Comparison of ENCODE assay signal across 8 cellular contexts in the genomic region with DNA sequence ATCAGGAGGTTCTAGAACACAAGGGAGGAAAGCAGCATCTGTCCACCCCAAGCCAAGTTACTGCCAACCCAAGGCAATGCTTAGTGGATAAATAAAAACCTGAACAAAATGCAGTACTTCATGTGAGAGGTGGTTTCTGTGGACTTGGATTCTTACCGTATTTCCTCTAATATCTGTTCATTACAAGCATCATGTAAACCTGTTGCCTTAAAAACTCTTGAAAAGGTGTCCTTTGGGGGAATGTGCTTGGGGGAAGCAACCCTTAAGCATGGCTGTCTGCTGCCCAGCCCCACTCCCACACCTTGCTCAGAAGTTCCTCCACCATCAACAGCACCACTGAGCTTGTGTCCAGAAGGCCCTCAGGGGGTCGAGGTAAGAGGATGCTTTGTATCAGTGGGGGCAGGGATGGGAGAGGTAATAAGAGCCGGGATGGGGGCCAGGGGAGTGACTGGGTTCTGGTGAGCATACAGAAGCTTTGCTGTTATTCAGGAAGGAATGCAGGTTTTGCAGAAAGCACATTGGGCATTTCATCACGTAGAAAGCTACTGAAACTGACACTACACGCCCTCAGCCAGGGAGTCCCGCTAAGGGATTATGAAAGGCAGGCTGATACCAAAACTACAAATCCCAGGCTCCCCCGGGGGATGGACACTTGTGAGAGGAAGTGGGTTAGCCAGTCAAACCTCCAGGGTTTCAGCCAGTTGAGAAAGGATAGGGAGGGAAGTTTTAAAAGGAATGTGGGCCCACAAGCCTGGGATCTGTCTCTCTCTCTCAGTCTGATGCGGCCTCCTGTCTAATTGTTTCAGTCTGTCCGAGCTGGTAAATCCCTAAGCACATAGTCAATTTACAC. TPM values are rescaled to one million over a fixed set of nuclear protein-coding genes. Genes with fewer than 3 reads are reported as not detected.
DNase-seq lines count a peak whose midpoint lies in the region; ATAC-seq and TF ChIP-seq lines count a peak whose summit lies in the region.

No MANE protein-coding gene starts in this region.

- no peaks in the 10 kb centered on the region for H3K9me3 ChIP-seq in RWPE2 (ENCODE audit: severe bottlenecking)

- no peak overlapping the region for H3K27ac ChIP-seq in GM23338 (ENCODE audit: low read depth)
- no peak overlapping the region for H3K27ac ChIP-seq in RWPE2 (ENCODE audit: poor library complexity, severe bottlenecking)

- H3K4me3 Mint-ChIP-seq in GM23338 (peak overlapping the region; percentile 68), progenitor cell of endocrine pancreas (ENCODE audit: low read depth) (no peak overlapping the region)
- H3K4me3 Mint-ChIP-seq in activated CD4-positive, alpha-beta memory T cell treated with anti-CD3 and anti-CD28 coated beads for 36 hours = no peak overlapping the region

- peak; percentile 98 for DNase-seq in GM23338 (ENCODE audit: low spot score)
- DNase-seq in RWPE2 (ENCODE audit: low spot score) = no peak
- DNase-seq in Right ventricle myocardium superior = peak; percentile 80
- peak; percentile 16 for DNase-seq in progenitor cell of endocrine pancreas (ENCODE audit: low spot score, unreplicated experiment)
- DNase-seq in DMS153 (lab: John Stamatoyannopoulos, UW) = no peak
- DNase-seq in activated CD4-positive, alpha-beta memory T cell treated with anti-CD3 and anti-CD28 coated beads for 36 hours = no peak
- no peak for DNase-seq in KG1 (lab: John Stamatoyannopoulos, UW)

- peak overlapping the region; percentile 73 for H3K4me2 ChIP-seq in GM23338

- H3K36me3 Mint-ChIP-seq in GM23338 (ENCODE audit: low read depth) (no peaks in the 10 kb centered on the region), progenitor cell of endocrine pancreas (ENCODE audit: insufficient read depth) (no peaks in the 10 kb centered on the region)
- peaks cover 24% of the 10 kb centered on the region for H3K36me3 Mint-ChIP-seq in activated CD4-positive, alpha-beta memory T cell treated with anti-CD3 and anti-CD28 coated beads for 36 hours

- peaks cover 22% of the 10 kb centered on the region for H3K4me1 Mint-ChIP-seq in GM23338
- no peaks in the 10 kb centered on the region for H3K4me1 Mint-ChIP-seq in progenitor cell of endocrine pancreas (ENCODE audit: low read depth)
- H3K4me1 Mint-ChIP-seq in activated CD4-positive, alpha-beta memory T cell treated with anti-CD3 and anti-CD28 coated beads for 36 hours (ENCODE audit: low read depth) = peaks cover 11% of the 10 kb centered on the region

- peak overlapping the region; percentile 51; the same call in 1 of the 2 replicates for H3K27ac Mint-ChIP-seq in GM23338
- H3K27ac Mint-ChIP-seq in progenitor cell of endocrine pancreas = peak overlapping the region; percentile 31
- H3K27ac Mint-ChIP-seq in activated CD4-positive, alpha-beta memory T cell treated with anti-CD3 and anti-CD28 coated beads for 36 hours = no peak overlapping the region

- peak; percentile 97 for ATAC-seq in GM23338
- ATAC-seq in RWPE2 (ENCODE audit: low read depth) = peak; percentile 52; the same call in 2 of the 3 replicates
- peak; percentile 89 for ATAC-seq in Right ventricle myocardium superior (ENCODE audit: poor library complexity)
- ATAC-seq in GM18517 (IDR thresholded peaks at IDR 0.05; ENCODE audit: unreplicated experiment) = no peak

- POLR2A ChIA-PET in activated CD4-positive, alpha-beta memory T cell treated with anti-CD3 and anti-CD28 coated beads for 36 hours (lab: Charles Lee) = no interaction called here

- H3K36me3 ChIP-seq in GM23338 (ENCODE audit: insufficient read depth) (no peaks in the 10 kb centered on the region), RWPE2 (ENCODE audit: low read depth) (peaks cover 7% of the 10 kb centered on the region; the same call in 1 of the 2 replicates)

- H3K27me3 Mint-ChIP-seq in GM23338 (ENCODE audit: insufficient read depth, low read depth, poor library complexity) (peaks cover 4% of the 10 kb centered on the region), progenitor cell of endocrine pancreas (peaks cover 18% of the 10 kb centered on the region)
- no peaks in the 10 kb centered on the region for H3K27me3 Mint-ChIP-seq in activated CD4-positive, alpha-beta memory T cell treated with anti-CD3 and anti-CD28 coated beads for 36 hours

- intact Hi-C loops in Right ventricle myocardium superior (cut with DNase I) = no loop called here
- intact Hi-C loops in activated CD4-positive, alpha-beta memory T cell treated with anti-CD3 and anti-CD28 coated beads for 36 hours (cut with micrococcal nuclease) = no loop called here

- H3K4me3 ChIP-seq in GM23338 (peak overlapping the region; percentile 49), RWPE2 (ENCODE audit: severe bottlenecking) (no peak overlapping the region)

- H2AFZ ChIP-seq in GM23338 = peak overlapping the region; percentile 72

- H3K4me1 ChIP-seq in GM23338 (ENCODE audit: insufficient read depth) (peaks cover 10% of the 10 kb centered on the region; the same call in 1 of the 2 replicates), RWPE2 (ENCODE audit: insufficient read depth, poor library complexity, severe bottlenecking) (no peaks in the 10 kb centered on the region)

- no peaks in the 10 kb centered on the region for H3K79me2 ChIP-seq in GM23338 (replicated peaks; ENCODE audit: insufficient read depth)

- no peaks in the 10 kb centered on the region for H3K27me3 ChIP-seq in GM23338 (ENCODE audit: insufficient read depth)
- H3K27me3 ChIP-seq in RWPE2 (ENCODE audit: insufficient read depth, poor library complexity, severe bottlenecking) = no peaks in the 10 kb centered on the region

- TF ChIP-seq CTCF in GM23338 (conservative IDR thresholded peaks at IDR 0.05; ENCODE audit: low read depth in 2 of 2) = no peak
- TF ChIP-seq CTCF in RWPE2 (IDR thresholded peaks at IDR 0.05; ENCODE audit: poor library complexity, severe bottlenecking) = no peak
- TF ChIP-seq CTCF in progenitor cell of endocrine pancreas (IDR thresholded peaks at IDR 0.05; ENCODE audit: unreplicated experiment) = no peak

- H3K9me2 ChIP-seq in GM23338 (ENCODE audit: insufficient read depth) = 0 out of 2 replicates have a peak, but pooled peaks cover 4% of the 10 kb centered on the region

- no peaks in the 10 kb centered on the region for H4K20me1 ChIP-seq in GM23338 (replicated peaks; ENCODE audit: insufficient read depth)

- H3K9me3 Mint-ChIP-seq in GM23338 = no peaks in the 10 kb centered on the region
- H3K9me3 Mint-ChIP-seq in progenitor cell of endocrine pancreas (ENCODE audit: low read depth) = no peaks in the 10 kb centered on the region
- no peaks in the 10 kb centered on the region for H3K9me3 Mint-ChIP-seq in activated CD4-positive, alpha-beta memory T cell treated with anti-CD3 and anti-CD28 coated beads for 36 hours

- no peaks in the 10 kb centered on the region for H3F3A ChIP-seq in GM23338 (replicated peaks; ENCODE audit: low read depth)

- CTCF ChIA-PET in activated CD4-positive, alpha-beta memory T cell treated with anti-CD3 and anti-CD28 coated beads for 36 hours (lab: Charles Lee) = no interaction called here

TF ChIP-seq in GM23338, 12 proteins besides CTCF, POLR2A, EP300 and RAD21:
- TF ChIP-seq, protein P1, sequence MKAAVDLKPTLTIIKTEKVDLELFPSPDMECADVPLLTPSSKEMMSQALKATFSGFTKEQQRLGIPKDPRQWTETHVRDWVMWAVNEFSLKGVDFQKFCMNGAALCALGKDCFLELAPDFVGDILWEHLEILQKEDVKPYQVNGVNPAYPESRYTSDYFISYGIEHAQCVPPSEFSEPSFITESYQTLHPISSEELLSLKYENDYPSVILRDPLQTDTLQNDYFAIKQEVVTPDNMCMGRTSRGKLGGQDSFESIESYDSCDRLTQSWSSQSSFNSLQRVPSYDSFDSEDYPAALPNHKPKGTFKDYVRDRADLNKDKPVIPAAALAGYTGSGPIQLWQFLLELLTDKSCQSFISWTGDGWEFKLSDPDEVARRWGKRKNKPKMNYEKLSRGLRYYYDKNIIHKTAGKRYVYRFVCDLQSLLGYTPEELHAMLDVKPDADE (IDR thresholded peaks at IDR 0.05) = peak; percentile 62; the same call in 1 of the 2 replicates
- TF ChIP-seq EZH2phosphoT487 (IDR thresholded peaks at IDR 0.05; ENCODE audit: unreplicated experiment) = no peak

RNA-seq across cellular contexts. Expression of a gene that starts 52.0 kb away (rescaled TPM):
- not detected in 2 replicates for total RNA-seq in GM23338 (2014; rRNA removed; shearing (Covaris generic))
- 0.16 and 0.42 TPM in 2 replicates for polyA plus RNA-seq in GM23338 (2016; fragmentation: Nextera tagmentation; extraction: Ambion mirVana)
- not detected for total RNA-seq in Right ventricle myocardium superior
- not detected in 2 replicates for total RNA-seq in progenitor cell of endocrine pancreas
- not detected for total RNA-seq in activated CD4-positive, alpha-beta memory T cell treated with anti-CD3 and anti-CD28 coated beads for 36 hours

Comparison
In these comparisons a context has a peak if more than half of its experiments do, and no peak if none do; other contexts are left out.
1. DNase-seq: peak in GM23338 (single experiment), Right ventricle myocardium superior (single experiment) and progenitor cell of endocrine pancreas (single experiment); none in RWPE2 (single experiment), DMS153 (single experiment), activated CD4-positive, alpha-beta memory T cell treated with anti-CD3 and anti-CD28 coated beads for 36 hours (single experiment) and KG1 (single experiment).